19 cellular contexts compared by ENCODE assay signal in genomic region chr3:48747703-48748102, GRCh38. TPM values are rescaled to one million over a fixed set of nuclear protein-coding genes. Genes with fewer than 3 reads are reported as not detected.
DNase-seq lines count a peak whose midpoint lies in the region; ATAC-seq and TF ChIP-seq lines count a peak whose summit lies in the region.
"Had no signal": no experiment of that assay in that cellular context is flagged by ENCODE, and none has a peak within 500 bp of the region (broad histone marks: within the 10 kb centered on the region; RNA-seq: fewer than 3 reads in every experiment).

No MANE protein-coding gene starts in this region.

- no peak overlapping the region for H2AFZ ChIP-seq in OCI-LY7 (ENCODE audit: low read length)
- H2AFZ ChIP-seq: GM23248 had no signal

- BruUV-seq in OCI-LY7 (replicated peaks; lab: Mats Ljungman, UMichigan): no TSS peak

- H3K9me3 ChIP-seq in right atrium auricular region: no peaks in the 10 kb centered on the region
- no peaks in the 10 kb centered on the region for H3K9me3 ChIP-seq in gastrocnemius medialis
- H3K9me3 ChIP-seq in Peyer's patch: no peaks in the 10 kb centered on the region
- no peaks in the 10 kb centered on the region for H3K9me3 ChIP-seq in OCI-LY7 (ENCODE audit: low read length)
- H3K9me3 ChIP-seq: SK-N-SH had no signal

- peaks cover 29% of the 10 kb centered on the region for H3K36me3 ChIP-seq in right atrium auricular region
- peaks cover 0 to 40% of the 10 kb centered on the region in 2 donors for H3K36me3 ChIP-seq in gastrocnemius medialis
- H3K36me3 ChIP-seq in Peyer's patch: peaks cover 0 to 41% (median 0%) of the 10 kb centered on the region in 3 donors
- peaks cover 4% of the 10 kb centered on the region; the same call in 1 of the 2 replicates for H3K36me3 ChIP-seq in OCI-LY7 (ENCODE audit: insufficient read depth, low read length)

- H3K27me3 ChIP-seq in right atrium auricular region (no peaks in the 10 kb centered on the region), gastrocnemius medialis (no peaks in the 10 kb centered on the region), Peyer's patch (no peaks in the 10 kb centered on the region)

- TF ChIP-seq POLR2A in gastrocnemius medialis (IDR thresholded peaks at IDR 0.05): no peak
- TF ChIP-seq POLR2A in Peyer's patch (IDR thresholded peaks at IDR 0.05): no peak

- no peaks in the 10 kb centered on the region for H3K9me2 ChIP-seq in OCI-LY7 (ENCODE audit: insufficient read depth, low read length)
- H3K9me2 ChIP-seq: SK-N-SH had no signal

- POLR2A ChIA-PET in OCI-LY7 (lab: Charles Lee): interaction anchor here (0.6 to 0.7 kb wide), 2 partner anchors 240 to 286 kb away, joined by 4 to 5 read pairs; no protein-coding TSS in a partner anchor

- intact Hi-C loops in gastrocnemius medialis (cut with DNase I; ENCODE audit: low total_unique reads) (loop anchor here (2.0 kb wide), 1 partner anchor 99 kb away; the partner anchor contains the start of gene PRKAR2A), OCI-LY7 (cut with micrococcal nuclease; ENCODE audit: unreplicated experiment) (no loop called here)

- peak; percentile 33 for DNase-seq in LNCaP clone FGC (ENCODE audit: low read depth)
- peak; percentile 64 for DNase-seq in SK-MEL-5 (ENCODE audit: low read depth, low spot score)
- DNase-seq in right atrium auricular region (ENCODE audit: low spot score): no peak
- peak; percentile 85 to 93 for DNase-seq in gastrocnemius medialis
- no peak for DNase-seq in stimulated activated CD4-positive, alpha-beta T cell treated with anti-CD3 and anti-CD28 coated beads, Interleukin-15, amount 100 ng/mL, for 24 hours
- DNase-seq in Peyer's patch: no peak
- no peak for DNase-seq in SKM-1 (lab: John Stamatoyannopoulos, UW; ENCODE audit: unreplicated experiment)
- DNase-seq in OCI-LY7 (ENCODE audit: low spot score): no peak
- DNase-seq: activated CD4-positive, alpha-beta T cell treated with anti-CD3 and anti-CD28 coated beads, Interleukin-2, amount 50 U/mL, for 1 hour; activated naive CD8-positive, alpha-beta T cell treated with anti-CD3 and anti-CD28 coated beads, Interleukin-2, amount 10 ng/mL, durations not matched to agents 7 days and 5 days; activated T-cell treated with anti-CD3 and anti-CD28 coated beads, Interleukin-2, amount 50 U/mL, for 1 hour; AML-193; central memory CD4-positive, alpha-beta T cell; GM23248; kidney glomerular epithelial cell; naive thymus-derived CD8-positive, alpha-beta T cell; NCI-H1930; SK-N-SH; stimulated activated CD4-positive, alpha-beta T cell treated with anti-CD3 and anti-CD28 coated beads, Interleukin-4, amount 100 ng/mL, for 24 hours had no signal

- CTCF ChIA-PET in OCI-LY7 (lab: Charles Lee; ENCODE audit: unreplicated experiment): interaction anchor here (0.6 kb wide), 1 partner anchor 264 kb away, joined by 3 read pairs; no protein-coding TSS in a partner anchor

- TF ChIP-seq CTCF in LNCaP clone FGC (IDR thresholded peaks at IDR 0.05; ENCODE audit: control insufficient read depth, extremely low read depth, insufficient read depth) (no peak), right atrium auricular region (IDR thresholded peaks at IDR 0.05) (no peak), gastrocnemius medialis (IDR thresholded peaks at IDR 0.05 in 4 of 5, conservative IDR thresholded peaks at IDR 0.05 in 1 of 5) (no peak), Peyer's patch (IDR thresholded peaks at IDR 0.05) (no peak), OCI-LY7 (conservative IDR thresholded peaks at IDR 0.05; ENCODE audit: low read length) (no peak)

- H3K4me2 ChIP-seq in OCI-LY7 (ENCODE audit: low read length): no peak overlapping the region
- H3K4me2 ChIP-seq: SK-N-SH had no signal

- H4K20me1 ChIP-seq in OCI-LY7 (ENCODE audit: insufficient read depth, low read length): no peaks in the 10 kb centered on the region

- in situ Hi-C loops in SK-MEL-5 (cut with HindIII; ENCODE audit: low pct_unique_long_range_greater_than_20kb, low sequenced_read_pairs) (no loop called here), gastrocnemius medialis (cut with MboI; ENCODE audit: low sequenced_read_pairs in 4 of 4) (no loop called here)

- H3K79me2 ChIP-seq in OCI-LY7 (ENCODE audit: insufficient read depth, low read depth, low read length): no peaks in the 10 kb centered on the region

- peak; percentile 95 to 98 for ATAC-seq in gastrocnemius medialis
- ATAC-seq: naive thymus-derived CD8-positive, alpha-beta T cell had no signal

- no peak overlapping the region for H3K4me3 ChIP-seq in LNCaP clone FGC (ENCODE audit: low read depth, low read length)
- no peak overlapping the region for H3K4me3 ChIP-seq in right atrium auricular region
- H3K4me3 ChIP-seq in gastrocnemius medialis: no peak overlapping the region
- no peak overlapping the region for H3K4me3 ChIP-seq in Peyer's patch
- H3K4me3 ChIP-seq in OCI-LY7 (ENCODE audit: low read depth, low read length, poor library complexity, severe bottlenecking): no peak overlapping the region
- H3K4me3 ChIP-seq: GM23248 had no signal

- H3K27ac ChIP-seq in right atrium auricular region (peak overlapping the region; percentile 53 to 78), gastrocnemius medialis (peak overlapping the region; percentile 65 to 87 (median 70)), Peyer's patch (peak overlapping the region in 1 of 4 donors; percentile 41), OCI-LY7 (ENCODE audit: low read depth, low read length, poor library complexity, severe bottlenecking) (no peak overlapping the region)
- H3K27ac ChIP-seq: GM23248 had no signal

- peaks cover 0 to 24% of the 10 kb centered on the region in 2 donors for H3K4me1 ChIP-seq in right atrium auricular region
- H3K4me1 ChIP-seq in gastrocnemius medialis: peaks cover 34 to 43% of the 10 kb centered on the region in 2 donors
- H3K4me1 ChIP-seq in Peyer's patch: no peaks in the 10 kb centered on the region
- H3K4me1 ChIP-seq in OCI-LY7 (ENCODE audit: insufficient read depth, low read length, poor library complexity, severe bottlenecking): no peaks in the 10 kb centered on the region

RNA-seq across cellular contexts. Expression of gene IP6K2, which starts 30.7 kb away (rescaled TPM):
- 53.7 and 55.7 TPM in 2 replicates for total RNA-seq in SK-MEL-5 (2014; rRNA removed; shearing (Covaris generic))
- polyA plus RNA-seq in SK-MEL-5 (2015; cell fraction: cytosol; rRNA removed): 66.8 and 67.9 TPM in 2 replicates
- polyA plus RNA-seq in SK-MEL-5 (2015; cell fraction: nucleus; rRNA removed): 271 and 316 TPM in 2 replicates
- total RNA-seq in right atrium auricular region (10 to 100 TPM; 35.7 to 39.6 TPM), gastrocnemius medialis (10 to 100 TPM; 16.9 to 31.8 (median 22.0) TPM), Peyer's patch (100 to 1,000 TPM in 3 of 4 donors, 10 to 100 TPM in 1; 97.6 to 211 (median 163) TPM), OCI-LY7 (2022) (92.7 and 96.9 TPM in 2 replicates)
- 63.4 and 77.0 TPM in 2 replicates for total RNA-seq in OCI-LY7 (2014; rRNA removed; shearing (Covaris generic))

Comparison
In these comparisons a context has a peak if more than half of its experiments do, and no peak if none do; other contexts are left out.
1. DNase-seq: peak in LNCaP clone FGC (single experiment), SK-MEL-5 (single experiment) and gastrocnemius medialis (2 of 2); none in right atrium auricular region (single experiment), stimulated activated CD4-positive, alpha-beta T cell treated with anti-CD3 and anti-CD28 coated beads, Interleukin-15, amount 100 ng/mL, for 24 hours (single experiment), Peyer's patch (0 of 3), SKM-1 (single experiment) and OCI-LY7 (single experiment).